ENCODE assay signal across 8 cellular contexts in the genomic region with DNA sequence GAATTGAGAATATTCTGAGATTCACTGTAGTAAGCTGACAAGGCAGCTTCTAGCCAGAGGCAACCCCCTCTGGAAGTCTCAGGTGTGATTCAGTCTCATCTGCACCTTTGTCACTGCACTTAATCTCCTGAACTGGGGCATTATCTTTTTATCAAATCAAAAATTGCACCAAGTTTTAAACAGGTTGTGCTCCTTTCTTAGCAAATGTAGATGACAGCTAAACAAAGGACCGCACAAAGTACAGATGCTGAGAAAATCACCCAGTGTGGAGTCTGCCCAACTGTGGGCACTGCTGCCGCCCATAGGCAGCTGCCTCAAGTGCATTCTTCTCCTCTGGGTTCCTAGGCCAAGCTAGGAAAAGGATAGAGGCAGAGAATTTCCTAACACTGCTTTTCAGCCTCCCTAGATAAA. TPM values are rescaled to one million over a fixed set of nuclear protein-coding genes. Genes with fewer than 3 reads are reported as not detected.
DNase-seq lines count a peak whose midpoint lies in the region; ATAC-seq, FAIRE-seq and TF ChIP-seq lines count a peak whose summit lies in the region.

No MANE protein-coding gene starts in this region.

- H3K4me1 Mint-ChIP-seq in activated T-helper 2 cell treated with anti-CD3 and anti-CD28 coated beads, Interferon-gamma antibody, Interleukin-2, Interleukin-4, amounts not matched to agents 10 μg/mL and 5 μg/mL and 100 μg/mL, durations not matched to agents 14 hours and 24 hours and 36 hours (ENCODE audit: low read depth), result peaks cover 9% of the 10 kb centered on the region

- H3K4me2 ChIP-seq in OCI-LY7 (ENCODE audit: low read length), result no peak overlapping the region

- H3K4me1 ChIP-seq in OCI-LY7 (ENCODE audit: insufficient read depth, low read length, poor library complexity, severe bottlenecking), result no peaks in the 10 kb centered on the region

- 0 out of 2 replicates have a peak, but pooled peaks cover 3% of the 10 kb centered on the region for H3K36me3 ChIP-seq in OCI-LY7 (ENCODE audit: insufficient read depth, low read length)

- H3K4me3 Mint-ChIP-seq in activated T-helper 2 cell treated with anti-CD3 and anti-CD28 coated beads, Interferon-gamma antibody, Interleukin-2, Interleukin-4, amounts not matched to agents 10 μg/mL and 5 μg/mL and 100 μg/mL, durations not matched to agents 14 hours and 24 hours and 36 hours (ENCODE audit: low read depth), result no peak overlapping the region

- POLR2A ChIA-PET in AG04449 (lab: Yijun Ruan, JAX) (interaction anchor here (0.5 kb wide), 1 partner anchor 160 kb away, joined by 3 read pairs; no protein-coding TSS in a partner anchor), OCI-LY7 (lab: Charles Lee) (interaction anchor here (0.6 to 1.3 kb wide), 2 partner anchors 12 to 695 kb away, joined by 3 read pairs; no protein-coding TSS in a partner anchor)

- no peaks in the 10 kb centered on the region for H3K9me3 ChIP-seq in OCI-LY7 (ENCODE audit: low read length)

- H3K9me3 Mint-ChIP-seq in activated T-helper 2 cell treated with anti-CD3 and anti-CD28 coated beads, Interferon-gamma antibody, Interleukin-2, Interleukin-4, amounts not matched to agents 10 μg/mL and 5 μg/mL and 100 μg/mL, durations not matched to agents 14 hours and 24 hours and 36 hours, result peaks cover 18% of the 10 kb centered on the region

- FAIRE-seq in GM19239 (lab: Jason Lieb, UNC), result peak; percentile 14

- no peaks in the 10 kb centered on the region for H3K79me2 ChIP-seq in OCI-LY7 (ENCODE audit: insufficient read depth, low read depth, low read length)

- CTCF ChIA-PET in AG04449 (lab: Yijun Ruan, JAX) (interaction anchor here (0.6 to 2.4 kb wide), 10 partner anchors 9 to 327 kb away, joined by 3 to 21 read pairs (median 3); a partner anchor contains a TSS), OCI-LY7 (lab: Charles Lee; ENCODE audit: unreplicated experiment) (no interaction called here)

- H3K27me3 Mint-ChIP-seq in activated T-helper 2 cell treated with anti-CD3 and anti-CD28 coated beads, Interferon-gamma antibody, Interleukin-2, Interleukin-4, amounts not matched to agents 10 μg/mL and 5 μg/mL and 100 μg/mL, durations not matched to agents 14 hours and 24 hours and 36 hours (ENCODE audit: low read depth), result no peaks in the 10 kb centered on the region

- DNase-seq in AG04449 (ENCODE audit: low read depth, low spot score), result no peak
- DNase-seq in GM19239 (ENCODE audit: insufficient read length, low spot score), result no peak
- DNase-seq in OCI-LY7 (ENCODE audit: low spot score), result peak; percentile 15
- peak; percentile 34 for DNase-seq in foreskin melanocyte
- DNase-seq in activated T-helper 2 cell treated with anti-CD3 and anti-CD28 coated beads, Interferon-gamma antibody, Interleukin-2, Interleukin-4, amounts not matched to agents 10 μg/mL and 5 μg/mL and 100 μg/mL, durations not matched to agents 14 hours and 24 hours and 36 hours (ENCODE audit: low spot score), result no peak

- no peak overlapping the region for H3K4me3 ChIP-seq in AG04449 (ENCODE audit: low read depth, low read length)
- no peak overlapping the region for H3K4me3 ChIP-seq in OCI-LY7 (ENCODE audit: low read depth, low read length, poor library complexity, severe bottlenecking)

- peak; percentile 63 for TF ChIP-seq CTCF in AG04449 (IDR thresholded peaks at IDR 0.05; ENCODE audit: insufficient read depth, low read length, missing control alignments)
- TF ChIP-seq CTCF in OCI-LY7 (conservative IDR thresholded peaks at IDR 0.05; ENCODE audit: low read length), result peak; percentile 61

- BruUV-seq in OCI-LY7 (replicated peaks; lab: Mats Ljungman, UMichigan), result no TSS peak

- H3K9me2 ChIP-seq in OCI-LY7 (ENCODE audit: insufficient read depth, low read length), result no peaks in the 10 kb centered on the region

- H3K27ac ChIP-seq in OCI-LY7 (ENCODE audit: low read depth, low read length, poor library complexity, severe bottlenecking), result no peak overlapping the region

- H3K36me3 Mint-ChIP-seq in activated T-helper 2 cell treated with anti-CD3 and anti-CD28 coated beads, Interferon-gamma antibody, Interleukin-2, Interleukin-4, amounts not matched to agents 10 μg/mL and 5 μg/mL and 100 μg/mL, durations not matched to agents 14 hours and 24 hours and 36 hours (ENCODE audit: low read depth), result peaks cover 60% of the 10 kb centered on the region

- intact Hi-C loops in OCI-LY7 (cut with micrococcal nuclease; ENCODE audit: unreplicated experiment), result no loop called here
- intact Hi-C loops in activated T-helper 2 cell treated with anti-CD3 and anti-CD28 coated beads, Interferon-gamma antibody, Interleukin-2, Interleukin-4, amounts not matched to agents 10 μg/mL and 5 μg/mL and 100 μg/mL, durations not matched to agents 14 hours and 24 hours and 36 hours (cut with micrococcal nuclease), result no loop called here

- no peak overlapping the region for H3K27ac Mint-ChIP-seq in activated T-helper 2 cell treated with anti-CD3 and anti-CD28 coated beads, Interferon-gamma antibody, Interleukin-2, Interleukin-4, amounts not matched to agents 10 μg/mL and 5 μg/mL and 100 μg/mL, durations not matched to agents 14 hours and 24 hours and 36 hours

- no peaks in the 10 kb centered on the region for H4K20me1 ChIP-seq in OCI-LY7 (ENCODE audit: insufficient read depth, low read length)

- ATAC-seq in HG03565 (IDR thresholded peaks at IDR 0.05; ENCODE audit: unreplicated experiment), result no peak
- ATAC-seq in GM21528 (IDR thresholded peaks at IDR 0.05; ENCODE audit: low FRiP score, unreplicated experiment), result no peak
- no peak for ATAC-seq in HG03280 (IDR thresholded peaks at IDR 0.05; ENCODE audit: unreplicated experiment)

- no peak overlapping the region for H2AFZ ChIP-seq in OCI-LY7 (ENCODE audit: low read length)

RNA-seq across cellular contexts. Expression of a gene that starts 51.1 kb away (rescaled TPM):
- total RNA-seq in OCI-LY7 (2014; rRNA removed; shearing (Covaris generic)), result 28.1 and 30.4 TPM in 2 replicates
- total RNA-seq in OCI-LY7 (2022), result 37.3 and 43.8 TPM in 2 replicates
- 222 and 230 TPM in 2 replicates for total RNA-seq in activated T-helper 2 cell treated with anti-CD3 and anti-CD28 coated beads, Interferon-gamma antibody, Interleukin-2, Interleukin-4, amounts not matched to agents 10 μg/mL and 5 μg/mL and 100 μg/mL, durations not matched to agents 14 hours and 24 hours and 36 hours

Comparison
In these comparisons a context has a peak if more than half of its experiments do, and no peak if none do; other contexts are left out.
1. DNase-seq: peak in OCI-LY7 (single experiment) and foreskin melanocyte (single experiment); none in AG04449 (single experiment), GM19239 (single experiment) and activated T-helper 2 cell treated with anti-CD3 and anti-CD28 coated beads, Interferon-gamma antibody, Interleukin-2, Interleukin-4, amounts not matched to agents 10 μg/mL and 5 μg/mL and 100 μg/mL, durations not matched to agents 14 hours and 24 hours and 36 hours (single experiment).